ENCODE assay signal across 10 cellular contexts in genomic region chr17:12089809-12090384, GRCh38.
DNase-seq lines count a peak whose midpoint lies in the region; ATAC-seq and TF ChIP-seq lines count a peak whose summit lies in the region.
"Had no signal": no experiment of that assay in that cellular context is flagged by ENCODE, and none has a peak within 500 bp of the region (broad histone marks: within the 10 kb centered on the region; RNA-seq: fewer than 3 reads in every experiment).

No MANE protein-coding gene starts in this region.

- no peak for TF ChIP-seq CTCF in kidney epithelial cell (IDR thresholded peaks at IDR 0.05; ENCODE audit: insufficient read depth, low read length, poor library complexity, severe bottlenecking)

- DNase-seq in CD1c-positive myeloid dendritic cell (ENCODE audit: extremely low spot score) (peak; percentile 9), Kasumi-1 (lab: John Stamatoyannopoulos, UW) (peak; percentile 0 to 2), kidney epithelial cell (ENCODE audit: low read depth) (peak; percentile 34), GM19238 (ENCODE audit: insufficient read length, low spot score) (no peak), COR-L47 (lab: John Stamatoyannopoulos, UW) (no peak), DMS79 (lab: John Stamatoyannopoulos, UW) (no peak)
- DNase-seq: colonic mucosa had no signal

- no peaks in the 10 kb centered on the region for H3K36me3 ChIP-seq in kidney epithelial cell (ENCODE audit: control insufficient read depth, insufficient read depth, low read length)
- H3K36me3 ChIP-seq: colonic mucosa had no signal

- no peak overlapping the region for H3K4me3 ChIP-seq in kidney epithelial cell (ENCODE audit: low read depth, low read length)
- H3K4me3 ChIP-seq: colonic mucosa, HAP-1 had no signal

- peak; percentile 91 for ATAC-seq in SK-N-SH treated with all-trans-retinoic acid at 6 μM for 48 hours
- ATAC-seq in HG03571 (IDR thresholded peaks at IDR 0.05; ENCODE audit: unreplicated experiment): no peak

- no peaks in the 10 kb centered on the region for H3K27me3 ChIP-seq in kidney epithelial cell (ENCODE audit: control insufficient read depth, insufficient read depth, low read length)
- H3K27me3 ChIP-seq: colonic mucosa had no signal

TF ChIP-seq in SK-N-SH treated with all-trans-retinoic acid at 6 μM for 48 hours, 23 proteins besides CTCF, POLR2A, EP300 and RAD21:
- no peak for TF ChIP-seq ZNF565 (CRISPR knock-in tag; conservative IDR thresholded peaks at IDR 0.05; ENCODE audit: low read depth)
- no peak for TF ChIP-seq ISL1 (CRISPR knock-in tag; IDR thresholded peaks at IDR 0.05)
- no peak for TF ChIP-seq CSDC2 (CRISPR knock-in tag; IDR thresholded peaks at IDR 0.05)

Comparison
In these comparisons a context has a peak if more than half of its experiments do, and no peak if none do; other contexts are left out.
1. DNase-seq: peak in CD1c-positive myeloid dendritic cell (single experiment), Kasumi-1 (2 of 2) and kidney epithelial cell (single experiment); none in GM19238 (single experiment), COR-L47 (single experiment) and DMS79 (single experiment).